29 cellular contexts compared by ENCODE assay signal in genomic region chr15:63165166-63165859, GRCh38.
"Had no signal": no experiment of that assay in that cellular context is flagged by ENCODE, and none has a peak within 500 bp of the region (broad histone marks: within the 10 kb centered on the region; RNA-seq: fewer than 3 reads in every experiment).

No MANE protein-coding gene starts in this region.

- ATAC-seq: activated CD4-positive, CD25-positive, alpha-beta regulatory T cell treated with anti-CD3 and anti-CD28 coated beads, Interleukin-2, amount 50 U/mL, for 24 hours; esophagus mucosa; mucosa of descending colon; natural killer cell treated with Interleukin-12 subunit alpha and Interleukin-12 subunit beta and Interleukin-15 and Interleukin-18, amount 100 ng/mL, for 72 hours; sciatic nerve; stimulated activated effector memory CD8-positive, alpha-beta T cell treated with anti-CD3 and anti-CD28 coated beads, Interleukin-12 subunit alpha, Interleukin-12 subunit beta, amount 100 ng/mL, for 72 hours; T-helper 17 cell had no signal

- H3K4me1 ChIP-seq: adrenal gland, ascending aorta, left ventricle myocardium inferior, upper lobe of left lung, vagina had no signal

- FAIRE-seq: islet of Langerhans, small intestine had no signal

- H3K4me3 ChIP-seq: adrenal gland, ascending aorta, left ventricle myocardium inferior, lung, mucosa of descending colon, upper lobe of left lung, vagina had no signal

- H3K9me3 ChIP-seq: adrenal gland, ascending aorta, left ventricle myocardium inferior, mucosa of descending colon, upper lobe of left lung, vagina had no signal

- H3K36me3 ChIP-seq: adrenal gland, ascending aorta, brain microvascular endothelial cell, left ventricle myocardium inferior, upper lobe of left lung, vagina, WERI-Rb-1 had no signal

- H3K27me3 ChIP-seq: adrenal gland, ascending aorta, brain microvascular endothelial cell, upper lobe of left lung, vagina had no signal

- H3K27ac ChIP-seq: adrenal gland, ascending aorta, brain microvascular endothelial cell, left ventricle myocardium inferior, upper lobe of left lung, vagina, WERI-Rb-1 had no signal

- DNase-seq: activated CD4-positive, alpha-beta T cell treated with anti-CD3 and anti-CD28 coated beads for 48 hours; activated CD4-positive, alpha-beta T cell treated with anti-CD3 and anti-CD28 coated beads, Interleukin-2, amount 50 U/mL, for 48 hours; activated CD8-positive, alpha-beta memory T cell treated with anti-CD3 and anti-CD28 coated beads for 24 hours; activated effector memory CD4-positive, alpha-beta T cell treated with Interleukin-2 at 50 U/mL for 16 hours; activated naive CD4-positive, alpha-beta T cell treated with Interleukin-2 at 50 U/mL for 16 hours; adrenal gland; brain microvascular endothelial cell; cortex of kidney; effector memory CD8-positive, alpha-beta T cell; foreskin melanocyte; left ventricle myocardium inferior; mucosa of descending colon; posterior cingulate gyrus; small intestine; stimulated activated CD4-positive, alpha-beta T cell treated with anti-CD3 and anti-CD28 coated beads, Interleukin-4, amount 100 ng/mL, for 24 hours; substantia nigra; T-helper 17 cell; T1000; upper lobe of left lung; WERI-Rb-1 had no signal
